Comparison of ENCODE assay signal across 8 cellular contexts in genomic region chr6:13708679-13709261, GRCh38. TPM values are rescaled to one million over a fixed set of nuclear protein-coding genes. Genes with fewer than 3 reads are reported as not detected.
DNase-seq lines count a peak whose midpoint lies in the region; ATAC-seq, FAIRE-seq and TF ChIP-seq lines count a peak whose summit lies in the region.

No MANE protein-coding gene starts in this region.

- H3K4me3 ChIP-seq in GM12865 (ENCODE audit: low read depth, low read length) (peak overlapping the region; percentile 71), Peyer's patch (peak overlapping the region; percentile 9 to 95 (median 80)), endothelial cell of umbilical vein (replicated peaks in 1 of 3; ENCODE audit: insufficient read depth in 1 of 3, low read depth in 1 of 3, low read length in 3 of 3) (peak overlapping the region; percentile 79 to 99 (median 95)), trophoblast cell (ENCODE audit: low read depth, low read length) (no peak overlapping the region)

- peaks cover 0 to 18% (median 2%) of the 10 kb centered on the region in 4 donors for H3K4me1 ChIP-seq in Peyer's patch
- H3K4me1 ChIP-seq in endothelial cell of umbilical vein (ENCODE audit: control insufficient read depth, extremely low read depth, insufficient read depth, low read length), result peaks cover 28% of the 10 kb centered on the region
- peaks cover 2 to 3% of the 10 kb centered on the region in 2 experiments for H3K4me1 ChIP-seq in trophoblast cell (ENCODE audit: control insufficient read depth in 1 of 2, insufficient read depth in 2 of 2, low read length in 2 of 2)

- H4K12ac ChIP-seq in trophoblast cell (ENCODE audit: low read depth, low read length), result no peak overlapping the region

- H2AK5ac ChIP-seq in trophoblast cell (ENCODE audit: low read length), result no peak overlapping the region

- H3K27ac ChIP-seq in Peyer's patch (peak overlapping the region in 2 of 4 donors; percentile 3 to 98), endothelial cell of umbilical vein (ENCODE audit: insufficient read depth, low read depth, low read length) (no peak overlapping the region), trophoblast cell (ENCODE audit: low read depth, low read length) (no peak overlapping the region)

- H3K9ac ChIP-seq in endothelial cell of umbilical vein (replicated peaks; ENCODE audit: extremely low read depth, insufficient read depth, low read length) (peak overlapping the region; percentile 84), trophoblast cell (ENCODE audit: low read length) (no peak overlapping the region)

- H3K79me2 ChIP-seq in endothelial cell of umbilical vein (ENCODE audit: control insufficient read depth, insufficient read depth, low read length), result peaks cover 68% of the 10 kb centered on the region
- H3K79me2 ChIP-seq in trophoblast cell (ENCODE audit: control insufficient read depth, insufficient read depth, low read length, poor library complexity), result peaks cover 18% of the 10 kb centered on the region

- H3K4me2 ChIP-seq in endothelial cell of umbilical vein (ENCODE audit: insufficient read depth, low read length), result peak overlapping the region; percentile 98
- H3K4me2 ChIP-seq in trophoblast cell (ENCODE audit: low read length), result peak overlapping the region; percentile 56

- dilution Hi-C loops in endothelial cell of umbilical vein (cut with MboI; ENCODE audit: extremely low pct_ligation_motif_present, low sequenced_read_pairs), result no loop called here

- no peaks in the 10 kb centered on the region for H4K20me1 ChIP-seq in endothelial cell of umbilical vein (replicated peaks; ENCODE audit: control insufficient read depth, extremely low read depth, insufficient read depth, low read length)

- no peak overlapping the region for H2BK12ac ChIP-seq in trophoblast cell (ENCODE audit: low read length)

- no peaks in the 10 kb centered on the region for H3K36me3 ChIP-seq in Peyer's patch
- no peaks in the 10 kb centered on the region for H3K36me3 ChIP-seq in endothelial cell of umbilical vein (ENCODE audit: control insufficient read depth in 2 of 2, extremely low read depth in 1 of 2, insufficient read depth in 2 of 2, low read length in 2 of 2)
- H3K36me3 ChIP-seq in trophoblast cell (ENCODE audit: control insufficient read depth in 1 of 2, insufficient read depth in 2 of 2, low read length in 2 of 2), result peaks cover 0 to 2% of the 10 kb centered on the region in 2 experiments

- no TSS peak for BruUV-seq in endothelial cell of umbilical vein (replicated peaks; lab: Mats Ljungman, UMichigan)

- H3K18ac ChIP-seq in trophoblast cell (ENCODE audit: low read length), result no peak overlapping the region

- POLR2A ChIA-PET in endothelial cell of umbilical vein (lab: Charles Lee), result no interaction called here

- DNase-seq in GM12865 (ENCODE audit: low read depth), result peak; percentile 24
- no peak for DNase-seq in Peyer's patch
- DNase-seq in endothelial cell of umbilical vein (ENCODE audit: low read depth, low spot score), result peak; percentile 61
- no peak for DNase-seq in trophoblast cell
- no peak for DNase-seq in DMS 273 (lab: John Stamatoyannopoulos, UW; ENCODE audit: unreplicated experiment)
- DNase-seq in mesenteric fat pad (ENCODE audit: low spot score), result no peak

- no peak overlapping the region for H2BK120ac ChIP-seq in trophoblast cell (ENCODE audit: insufficient read depth, low read length, poor library complexity)

- H3K4ac ChIP-seq in trophoblast cell (ENCODE audit: low read depth, low read length), result peak overlapping the region; percentile 96

- H2BK5ac ChIP-seq in trophoblast cell (ENCODE audit: low read depth, low read length, poor library complexity), result no peak overlapping the region

- H3K27me3 ChIP-seq in Peyer's patch, result no peaks in the 10 kb centered on the region
- H3K27me3 ChIP-seq in endothelial cell of umbilical vein (ENCODE audit: control insufficient read depth in 2 of 2, insufficient read depth in 2 of 2, low read length in 2 of 2), result no peaks in the 10 kb centered on the region
- H3K27me3 ChIP-seq in trophoblast cell (ENCODE audit: insufficient read depth, low read length), result no peaks in the 10 kb centered on the region

- no peak overlapping the region for H2AFZ ChIP-seq in endothelial cell of umbilical vein (ENCODE audit: low read depth, low read length)
- no peak overlapping the region for H2AFZ ChIP-seq in trophoblast cell (ENCODE audit: insufficient read depth, low read length, poor library complexity)

- H3K9me1 ChIP-seq in endothelial cell of umbilical vein (replicated peaks; ENCODE audit: control insufficient read depth, extremely low read depth, insufficient read depth, low read length), result no peaks in the 10 kb centered on the region

- H3K23ac ChIP-seq in trophoblast cell (ENCODE audit: low read length), result no peak overlapping the region

- TF ChIP-seq POLR2A in Peyer's patch (IDR thresholded peaks at IDR 0.05), result no peak
- TF ChIP-seq POLR2A in endothelial cell of umbilical vein (IDR thresholded peaks at IDR 0.05; ENCODE audit: low read depth, low read length), result no peak

- peaks cover 13% of the 10 kb centered on the region for H3K79me1 ChIP-seq in trophoblast cell (ENCODE audit: low read length)

- H3K14ac ChIP-seq in trophoblast cell (ENCODE audit: low read length), result no peak overlapping the region

- intact Hi-C loops in endothelial cell of umbilical vein (cut with micrococcal nuclease), result loop anchor here (2.0 to 5.0 kb wide), 3 partner anchors 30 to 221 kb away; partner anchors contain the start of genes GFOD1 and SIRT5

- WGBS in trophoblast cell (ENCODE audit: extremely low coverage, insufficient coverage, insufficient read length), result no CpG with 5 or more reads among the region's 7 CpGs

- ATAC-seq in HG03025 (IDR thresholded peaks at IDR 0.05; ENCODE audit: low FRiP score, unreplicated experiment) (no peak), GM19328 (IDR thresholded peaks at IDR 0.05; ENCODE audit: unreplicated experiment) (no peak)

- no peak overlapping the region for H4K8ac ChIP-seq in trophoblast cell (ENCODE audit: low read depth, low read length)

- CTCF ChIA-PET in endothelial cell of umbilical vein (lab: Charles Lee), result interaction anchor here (0.6 to 5.0 kb wide), 7 partner anchors 9 to 93 kb away, joined by 3 to 33 read pairs (median 4); partner anchors contain the start of gene NOL7

- peak; percentile 38 for FAIRE-seq in endothelial cell of umbilical vein (lab: Jason Lieb, UNC)

- H4K91ac ChIP-seq in trophoblast cell (ENCODE audit: low read depth, low read length), result no peak overlapping the region

- TF ChIP-seq CTCF in GM12865 (IDR thresholded peaks at IDR 0.05; ENCODE audit: insufficient read depth, low read depth, low read length, missing control alignments), result no peak
- no peak for TF ChIP-seq CTCF in Peyer's patch (IDR thresholded peaks at IDR 0.05)
- TF ChIP-seq CTCF in endothelial cell of umbilical vein (IDR thresholded peaks at IDR 0.05; ENCODE audit: extremely low read depth in 1 of 2, insufficient read depth in 1 of 2, low read depth in 1 of 2, low read length in 2 of 2), result no peak

- H3K9me3 ChIP-seq in Peyer's patch, result no peaks in the 10 kb centered on the region
- H3K9me3 ChIP-seq in endothelial cell of umbilical vein (replicated peaks; ENCODE audit: control insufficient read depth, insufficient read depth, low read length), result no peaks in the 10 kb centered on the region
- no peaks in the 10 kb centered on the region for H3K9me3 ChIP-seq in trophoblast cell (ENCODE audit: insufficient read depth, low read depth, low read length)

TF ChIP-seq in endothelial cell of umbilical vein, 7 proteins besides CTCF, POLR2A, EP300 and RAD21:
- TF ChIP-seq GATA2 (IDR thresholded peaks at IDR 0.05; ENCODE audit: insufficient read depth, insufficient read length, low read depth, low read length) (no peak), FOS (IDR thresholded peaks at IDR 0.05; ENCODE audit: borderline replicate concordance, insufficient read depth, low read length) (no peak), EZH2 (IDR thresholded peaks at IDR 0.05; ENCODE audit: borderline replicate concordance, low read depth, low read length, severe bottlenecking) (no peak), MYC (IDR thresholded peaks at IDR 0.05; ENCODE audit: low read depth, low read length) (no peak), MAX (IDR thresholded peaks at IDR 0.05; ENCODE audit: insufficient read depth, insufficient read length) (no peak), JUN (IDR thresholded peaks at IDR 0.05; ENCODE audit: borderline replicate concordance, insufficient read depth, insufficient read length, low read depth) (no peak), POLR2AphosphoS5 (IDR thresholded peaks at IDR 0.05; ENCODE audit: insufficient read depth, low read depth, low read length) (no peak)

RNA-seq across cellular contexts. Expression of gene RANBP9, which starts 2.9 kb away (rescaled TPM):
- 10 to 100 TPM; 26.2 to 49.5 (median 31.3) TPM for total RNA-seq in Peyer's patch
- 40.2 and 44.4 TPM in 2 replicates for total RNA-seq in endothelial cell of umbilical vein
- polyA plus RNA-seq in endothelial cell of umbilical vein, result 12.8 and 15.1 TPM in 2 replicates
- polyA plus RNA-seq in endothelial cell of umbilical vein (2011; cell fraction: cytosol; rRNA removed), result 26.1 and 32.3 TPM in 2 replicates
- 42.9 and 45.3 TPM in 2 replicates for polyA plus RNA-seq in endothelial cell of umbilical vein (2011; cell fraction: nucleus; rRNA removed)
- 26.9 and 36.7 TPM in 2 replicates for polyA plus RNA-seq in endothelial cell of umbilical vein (2012)
- 22.4 and 26.9 TPM in 2 replicates for polyA minus RNA-seq in endothelial cell of umbilical vein
- 19.4 TPM for polyA minus RNA-seq in endothelial cell of umbilical vein (2011; cell fraction: cytosol; rRNA and poly(A)+ RNA removed)
- 23.3 and 26.1 TPM in 2 replicates for polyA minus RNA-seq in endothelial cell of umbilical vein (2011; cell fraction: nucleus; rRNA and poly(A)+ RNA removed)
- polyA plus RNA-seq in trophoblast cell (2013), result 37.3 TPM in 2 replicates
- 42.2 TPM for total RNA-seq in mesenteric fat pad

Comparison
In these comparisons a context has a peak if more than half of its experiments do, and no peak if none do; other contexts are left out.
1. DNase-seq: peak in GM12865 (single experiment) and endothelial cell of umbilical vein (single experiment); none in Peyer's patch (0 of 3), trophoblast cell (0 of 2), DMS 273 (single experiment) and mesenteric fat pad (single experiment).